17 cellular contexts compared by ENCODE assay signal in the genomic region with DNA sequence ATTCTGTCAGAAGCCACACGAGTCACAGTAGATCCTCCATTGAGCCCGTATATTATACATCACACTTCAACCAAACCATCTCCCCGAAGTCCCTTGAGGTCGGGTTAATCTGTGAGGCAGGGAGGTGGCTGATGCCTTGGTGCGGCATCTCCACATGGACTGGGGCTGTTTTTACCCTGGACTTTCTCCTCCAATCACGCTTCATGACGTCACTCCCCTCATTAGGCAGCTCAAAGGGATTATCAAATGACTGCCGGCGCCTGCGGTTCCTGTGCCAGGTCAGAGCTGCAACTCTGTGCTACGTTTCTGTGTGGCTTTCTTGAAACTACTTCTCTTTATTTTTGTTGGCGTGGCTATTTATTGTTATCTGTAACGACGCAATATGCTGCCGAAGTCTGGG. TPM values are rescaled to one million over a fixed set of nuclear protein-coding genes. Genes with fewer than 3 reads are reported as not detected.
DNase-seq lines count a peak whose midpoint lies in the region; ATAC-seq, FAIRE-seq and TF ChIP-seq lines count a peak whose summit lies in the region.
"Had no signal": no experiment of that assay in that cellular context is flagged by ENCODE, and none has a peak within 500 bp of the region (broad histone marks: within the 10 kb centered on the region; RNA-seq: fewer than 3 reads in every experiment).

No MANE protein-coding gene starts in this region.

- DNase-seq in NCI-H524 (lab: John Stamatoyannopoulos, UW) (peak; percentile 54 to 72), choroid plexus epithelial cell (ENCODE audit: low read depth) (peak; percentile 35), left kidney (ENCODE audit: low read depth, low spot score) (peak; percentile 65), upper lobe of right lung (peak; percentile 12), GM12892 (ENCODE audit: insufficient read length) (no peak)
- no peak for DNase-seq in activated CD4-positive, alpha-beta T cell treated with anti-CD3 and anti-CD28 coated beads for 48 hours
- DNase-seq: activated B cell treated with CpG ODN at 0.5 μM for 24 hours; dermis blood vessel endothelial cell; kidney glomerular epithelial cell; NCI-H2081; stimulated activated CD4-positive, alpha-beta T cell treated with anti-CD3 and anti-CD28 coated beads, Interleukin-4, amount 100 ng/mL, for 1 hour had no signal

- H3K4me3 ChIP-seq in choroid plexus epithelial cell (ENCODE audit: low read depth, low read length) (no peak overlapping the region), upper lobe of right lung (no peak overlapping the region)

- FAIRE-seq in GM12892 (lab: Jason Lieb, UNC): no peak
- FAIRE-seq: H54 had no signal

- H3K36me3 ChIP-seq in upper lobe of right lung: no peaks in the 10 kb centered on the region

- peaks cover 25% of the 10 kb centered on the region for H3K4me1 ChIP-seq in upper lobe of right lung

- TF ChIP-seq POLR2A in GM12892 (IDR thresholded peaks at IDR 0.05; ENCODE audit: low read depth, low read length): no peak

- TF ChIP-seq CTCF in choroid plexus epithelial cell (conservative IDR thresholded peaks at IDR 0.05; ENCODE audit: low read depth, low read length) (no peak), upper lobe of right lung (IDR thresholded peaks at IDR 0.05) (no peak)

- H3K27ac ChIP-seq in upper lobe of right lung: no peak overlapping the region
- H3K27ac ChIP-seq: KMS-11 had no signal

- intact Hi-C loops in upper lobe of right lung (cut with DNase I): no loop called here

- H3K9me3 ChIP-seq in upper lobe of right lung: no peaks in the 10 kb centered on the region

- ATAC-seq in upper lobe of right lung (no peak), GM21381 (IDR thresholded peaks at IDR 0.05; ENCODE audit: unreplicated experiment) (no peak)
- ATAC-seq: SK-N-SH treated with all-trans-retinoic acid at 6 μM for 48 hours; stimulated activated effector memory CD8-positive, alpha-beta T cell treated with anti-CD3 and anti-CD28 coated beads, Interleukin-12 subunit alpha, Interleukin-12 subunit beta, amount 100 ng/mL, for 72 hours had no signal

- no peaks in the 10 kb centered on the region for H3K27me3 ChIP-seq in upper lobe of right lung

RNA-seq across cellular contexts. Expression of a gene that starts 53.7 kb away (rescaled TPM):
- total RNA-seq in upper lobe of right lung: 11.3 TPM
- 30.8 TPM for polyA plus RNA-seq in GM12892 (2012; ENCODE audit: missing spikeins)
- total RNA-seq: OCI-LY7 had no signal

Comparison
In these comparisons a context has a peak if more than half of its experiments do, and no peak if none do; other contexts are left out.
1. DNase-seq: peak in NCI-H524 (2 of 2), choroid plexus epithelial cell (single experiment), left kidney (single experiment) and upper lobe of right lung (single experiment); none in activated CD4-positive, alpha-beta T cell treated with anti-CD3 and anti-CD28 coated beads for 48 hours (single experiment) and GM12892 (single experiment).